Comparison of ENCODE assay signal across 9 cellular contexts in genomic region chr4:118772149-118773081, GRCh38.
DNase-seq lines count a peak whose midpoint lies in the region; ATAC-seq, FAIRE-seq and TF ChIP-seq lines count a peak whose summit lies in the region.
"Had no signal": no experiment of that assay in that cellular context is flagged by ENCODE, and none has a peak within 500 bp of the region (broad histone marks: within the 10 kb centered on the region; RNA-seq: fewer than 3 reads in every experiment).

No MANE protein-coding gene starts in this region.

- 79% methylated on average over 10 of the region's 10 CpGs for WGBS in GM12878 (ENCODE audit: insufficient coverage, insufficient replicate concordance, low lambda C conversion rate, missing lambda C conversion rate)

- H3K9me3 Mint-ChIP-seq in activated CD4-positive, alpha-beta T cell treated with anti-CD3 and anti-CD28 coated beads for 36 hours (ENCODE audit: low read depth), result no peaks in the 10 kb centered on the region
- H3K9me3 Mint-ChIP-seq in activated CD4-positive, alpha-beta T cell treated with anti-CD3 and anti-CD28 coated beads, Interleukin-2, amount 10 ng/mL, durations not matched to agents 24 days and 14 days, result no peaks in the 10 kb centered on the region
- no peaks in the 10 kb centered on the region for H3K9me3 Mint-ChIP-seq in immature natural killer cell
- H3K9me3 Mint-ChIP-seq in stimulated activated naive B cell treated with anti-CD40 and anti-IgM and Interleukin-4, amounts not matched to agents 10 μg/mL and 1 μg/mL and 100 μg/mL, for 72 hours, result no peaks in the 10 kb centered on the region
- H3K9me3 Mint-ChIP-seq: dendritic cell treated with granulocyte-macrophage colony-stimulating factor and Interleukin-4, amounts not matched to agents 40 ng/mL and 50 ng/mL, for 4 days had no signal

- peak; percentile 76 for TF ChIP-seq RAD21 in GM12878 (IDR thresholded peaks at IDR 0.05; ENCODE audit: insufficient read depth, low read depth, low read length)

- H3K27ac ChIP-seq in GM12878 (ENCODE audit: control insufficient read depth, insufficient read depth), result no peak overlapping the region

- peaks cover 0 to 8% of the 10 kb centered on the region in 2 experiments; a peak in 3 of 4 replicates for H3K36me3 ChIP-seq in GM12878 (ENCODE audit: control insufficient read depth in 2 of 2, insufficient read depth in 2 of 2, low read length in 1 of 2)

- no peak overlapping the region for H3K4me2 ChIP-seq in GM12878 (ENCODE audit: control insufficient read depth, insufficient read depth)

- no peaks in the 10 kb centered on the region for H3K27me3 ChIP-seq in GM12878 (replicated peaks in 1 of 2; ENCODE audit: control insufficient read depth in 2 of 2, insufficient read depth in 2 of 2, low read length in 1 of 2)

- SMC1A ChIA-PET in GM12878 (lab: Charles Lee; ENCODE audit: uncharacterized antibody, unreplicated experiment), result interaction anchor here (0.7 to 2.5 kb wide), 10 partner anchors 10 to 119 kb away, joined by 3 to 21 read pairs (median 4); partner anchors contain the start of gene SYNPO2

- H2AFZ ChIP-seq in GM12878 (ENCODE audit: control insufficient read depth, low read depth, low read length), result no peak overlapping the region

- no peaks in the 10 kb centered on the region for H3K27me3 Mint-ChIP-seq in activated CD4-positive, alpha-beta T cell treated with anti-CD3 and anti-CD28 coated beads for 36 hours
- no peaks in the 10 kb centered on the region for H3K27me3 Mint-ChIP-seq in activated CD4-positive, alpha-beta T cell treated with anti-CD3 and anti-CD28 coated beads, Interleukin-2, amount 10 ng/mL, durations not matched to agents 24 days and 14 days
- H3K27me3 Mint-ChIP-seq in immature natural killer cell (ENCODE audit: low read depth in 3 of 3), result no peaks in the 10 kb centered on the region
- H3K27me3 Mint-ChIP-seq in stimulated activated naive B cell treated with anti-CD40 and anti-IgM and Interleukin-4, amounts not matched to agents 10 μg/mL and 1 μg/mL and 100 μg/mL, for 72 hours, result no peaks in the 10 kb centered on the region
- H3K27me3 Mint-ChIP-seq: dendritic cell treated with granulocyte-macrophage colony-stimulating factor and Interleukin-4, amounts not matched to agents 40 ng/mL and 50 ng/mL, for 4 days had no signal

- no peak for DNase-seq in activated CD4-positive, alpha-beta T cell treated with anti-CD3 and anti-CD28 coated beads for 36 hours
- no peak for DNase-seq in activated CD4-positive, alpha-beta T cell treated with anti-CD3 and anti-CD28 coated beads, Interleukin-2, amount 10 ng/mL, durations not matched to agents 24 days and 14 days
- DNase-seq in NCI-H2107 (lab: John Stamatoyannopoulos, UW) (peak; percentile 4), GM12878 (ENCODE audit: low read depth, low spot score) (no peak), immature natural killer cell (peak; percentile 15 to 39 (median 34)), NCI-H524 treated with DMSO at 0.1 percent for 48 hours (lab: John Stamatoyannopoulos, UW) (no peak)
- no peak for DNase-seq in stimulated activated naive B cell treated with anti-CD40 and anti-IgM and Interleukin-4, amounts not matched to agents 10 μg/mL and 1 μg/mL and 100 μg/mL, for 72 hours

- TF ChIP-seq POLR2A in GM12878 (IDR thresholded peaks at IDR 0.05; ENCODE audit: low read depth, low read length), result no peak

- H3K4me3 ChIP-seq in GM12878, result no peak overlapping the region

- H3K9ac ChIP-seq in GM12878 (ENCODE audit: control insufficient read depth, insufficient read depth, low read length), result no peak overlapping the region

- no peaks in the 10 kb centered on the region for H3K9me3 ChIP-seq in GM12878 (replicated peaks; ENCODE audit: control insufficient read depth, insufficient read depth, low read length)

- TF ChIP-seq CTCF in GM12878 (IDR thresholded peaks at IDR 0.05 in 2 of 3, conservative IDR thresholded peaks at IDR 0.05 in 1 of 3; ENCODE audit: control insufficient read depth in 2 of 3, extremely low read depth in 1 of 3, insufficient read depth in 1 of 3, low read depth in 3 of 3, low read length in 3 of 3), result peak; percentile 26 to 72 (median 53); a peak in 5 of 6 replicates

- RAD21 ChIA-PET in GM12878 (lab: Charles Lee; ENCODE audit: unreplicated experiment), result interaction anchor here (0.7 to 1.2 kb wide), 10 partner anchors 17 to 196 kb away, joined by 3 to 6 read pairs (median 3); no protein-coding TSS in a partner anchor

- peak; percentile 55 for ATAC-seq in activated CD4-positive, alpha-beta T cell treated with anti-CD3 and anti-CD28 coated beads for 36 hours
- peak; percentile 62 for ATAC-seq in HG02763 (IDR thresholded peaks at IDR 0.05; ENCODE audit: unreplicated experiment)
- peak; percentile 90 for ATAC-seq in GM12878
- ATAC-seq in stimulated activated naive B cell treated with anti-CD40 and anti-IgM and Interleukin-4, amounts not matched to agents 10 μg/mL and 1 μg/mL and 100 μg/mL, for 72 hours (replicated peaks), result peak; percentile 61 to 66

- in situ Hi-C loops in GM12878 (cut with MboI), result loop anchor here (5.0 kb wide), 1 partner anchor 110 kb away; no protein-coding TSS in a partner anchor

- no peak overlapping the region for H3K4me3 Mint-ChIP-seq in activated CD4-positive, alpha-beta T cell treated with anti-CD3 and anti-CD28 coated beads for 36 hours
- no peak overlapping the region for H3K4me3 Mint-ChIP-seq in activated CD4-positive, alpha-beta T cell treated with anti-CD3 and anti-CD28 coated beads, Interleukin-2, amount 10 ng/mL, durations not matched to agents 24 days and 14 days
- no peak overlapping the region for H3K4me3 Mint-ChIP-seq in immature natural killer cell
- H3K4me3 Mint-ChIP-seq in stimulated activated naive B cell treated with anti-CD40 and anti-IgM and Interleukin-4, amounts not matched to agents 10 μg/mL and 1 μg/mL and 100 μg/mL, for 72 hours, result no peak overlapping the region
- H3K4me3 Mint-ChIP-seq: dendritic cell treated with granulocyte-macrophage colony-stimulating factor and Interleukin-4, amounts not matched to agents 40 ng/mL and 50 ng/mL, for 4 days had no signal

- no peaks in the 10 kb centered on the region for H3K4me1 Mint-ChIP-seq in activated CD4-positive, alpha-beta T cell treated with anti-CD3 and anti-CD28 coated beads for 36 hours
- H3K4me1 Mint-ChIP-seq in activated CD4-positive, alpha-beta T cell treated with anti-CD3 and anti-CD28 coated beads, Interleukin-2, amount 10 ng/mL, durations not matched to agents 24 days and 14 days, result no peaks in the 10 kb centered on the region
- no peaks in the 10 kb centered on the region for H3K4me1 Mint-ChIP-seq in immature natural killer cell
- no peaks in the 10 kb centered on the region for H3K4me1 Mint-ChIP-seq in stimulated activated naive B cell treated with anti-CD40 and anti-IgM and Interleukin-4, amounts not matched to agents 10 μg/mL and 1 μg/mL and 100 μg/mL, for 72 hours

- H4K20me1 ChIP-seq in GM12878 (ENCODE audit: control insufficient read depth, insufficient read depth), result no peaks in the 10 kb centered on the region

- TF ChIP-seq EP300 in GM12878 (IDR thresholded peaks at IDR 0.05; ENCODE audit: borderline replicate concordance in 1 of 2, control insufficient read depth in 1 of 2, low read depth in 2 of 2, low read length in 2 of 2), result no peak

- peak; percentile 91 for FAIRE-seq in GM12878 (lab: Jason Lieb, UNC)

- POLR2A ChIA-PET in activated CD4-positive, alpha-beta T cell treated with anti-CD3 and anti-CD28 coated beads for 36 hours (lab: Charles Lee), result interaction anchor here (0.6 kb wide), 1 partner anchor 13 kb away, joined by 3 read pairs; no protein-coding TSS in a partner anchor
- POLR2A ChIA-PET in GM12878 (lab: Charles Lee), result no interaction called here

- no peak overlapping the region for H3K27ac Mint-ChIP-seq in activated CD4-positive, alpha-beta T cell treated with anti-CD3 and anti-CD28 coated beads for 36 hours
- no peak overlapping the region for H3K27ac Mint-ChIP-seq in activated CD4-positive, alpha-beta T cell treated with anti-CD3 and anti-CD28 coated beads, Interleukin-2, amount 10 ng/mL, durations not matched to agents 24 days and 14 days
- no peak overlapping the region for H3K27ac Mint-ChIP-seq in immature natural killer cell
- no peak overlapping the region for H3K27ac Mint-ChIP-seq in stimulated activated naive B cell treated with anti-CD40 and anti-IgM and Interleukin-4, amounts not matched to agents 10 μg/mL and 1 μg/mL and 100 μg/mL, for 72 hours
- H3K27ac Mint-ChIP-seq: dendritic cell treated with granulocyte-macrophage colony-stimulating factor and Interleukin-4, amounts not matched to agents 40 ng/mL and 50 ng/mL, for 4 days had no signal

- no peaks in the 10 kb centered on the region for H3K36me3 Mint-ChIP-seq in activated CD4-positive, alpha-beta T cell treated with anti-CD3 and anti-CD28 coated beads for 36 hours (ENCODE audit: low read depth)
- H3K36me3 Mint-ChIP-seq in activated CD4-positive, alpha-beta T cell treated with anti-CD3 and anti-CD28 coated beads, Interleukin-2, amount 10 ng/mL, durations not matched to agents 24 days and 14 days (ENCODE audit: low read depth), result peaks cover 8% of the 10 kb centered on the region
- H3K36me3 Mint-ChIP-seq in immature natural killer cell, result peaks cover 0 to 3% (median 0%) of the 10 kb centered on the region in 3 donors
- H3K36me3 Mint-ChIP-seq in stimulated activated naive B cell treated with anti-CD40 and anti-IgM and Interleukin-4, amounts not matched to agents 10 μg/mL and 1 μg/mL and 100 μg/mL, for 72 hours, result peaks cover 0 to 7% of the 10 kb centered on the region in 2 donors

- no TSS peak for BruUV-seq in GM12878 (replicated peaks; lab: Mats Ljungman, UMichigan)

- CTCF ChIA-PET in activated CD4-positive, alpha-beta T cell treated with anti-CD3 and anti-CD28 coated beads for 36 hours (lab: Charles Lee), result interaction anchor here (0.6 to 4.1 kb wide), 24 partner anchors 12 to 538 kb away, joined by 3 to 43 read pairs (median 4); partner anchors contain the start of gene SYNPO2
- CTCF ChIA-PET in GM12878 (lab: Yijun Ruan, JAX), result interaction anchor here (0.6 to 9.9 kb wide), 34 partner anchors 10 to 526 kb away, joined by 3 to 121 read pairs (median 4); partner anchors contain the start of genes SEC24D and SYNPO2

- H3K79me2 ChIP-seq in GM12878 (ENCODE audit: control insufficient read depth, insufficient read depth, low read length), result no peaks in the 10 kb centered on the region

- no peaks in the 10 kb centered on the region for H3K4me1 ChIP-seq in GM12878 (ENCODE audit: control insufficient read depth, insufficient read depth, low read length)

- intact Hi-C loops in activated CD4-positive, alpha-beta T cell treated with anti-CD3 and anti-CD28 coated beads for 36 hours (cut with DNase I, micrococcal nuclease), result loop anchor here (1.0 to 10.0 kb wide), 7 partner anchors 92 to 515 kb away; no protein-coding TSS in a partner anchor
- intact Hi-C loops in activated CD4-positive, alpha-beta T cell treated with anti-CD3 and anti-CD28 coated beads, Interleukin-2, amount 10 ng/mL, durations not matched to agents 24 days and 14 days (cut with micrococcal nuclease), result loop anchor here (1.0 to 5.0 kb wide), 4 partner anchors 93 to 515 kb away; no protein-coding TSS in a partner anchor
- intact Hi-C loops in GM12878 (cut with micrococcal nuclease; ENCODE audit: unreplicated experiment), result loop anchor here (1.0 to 10.0 kb wide), 5 partner anchors 93 to 512 kb away; no protein-coding TSS in a partner anchor

TF ChIP-seq in GM12878, 131 proteins besides CTCF, POLR2A, EP300 and RAD21 (continues in another document):
- TF ChIP-seq SMARCA5 (IDR thresholded peaks at IDR 0.05), result no peak
- no peak for TF ChIP-seq CREM (IDR thresholded peaks at IDR 0.05; ENCODE audit: low read depth)

Comparison
In these comparisons a context has a peak if more than half of its experiments do, and no peak if none do; other contexts are left out.
1. DNase-seq: peak in NCI-H2107 (single experiment) and immature natural killer cell (3 of 3); none in activated CD4-positive, alpha-beta T cell treated with anti-CD3 and anti-CD28 coated beads for 36 hours (single experiment), activated CD4-positive, alpha-beta T cell treated with anti-CD3 and anti-CD28 coated beads, Interleukin-2, amount 10 ng/mL, durations not matched to agents 24 days and 14 days (single experiment), GM12878 (single experiment), stimulated activated naive B cell treated with anti-CD40 and anti-IgM and Interleukin-4, amounts not matched to agents 10 μg/mL and 1 μg/mL and 100 μg/mL, for 72 hours (single experiment) and NCI-H524 treated with DMSO at 0.1 percent for 48 hours (single experiment).
2. Peak in every context shown above with its lines, with median percentiles within 50 percentile points of each other: ATAC-seq.